ENCODE assay signal across 1 cellular context in genomic region chr10:112140110-112140755, GRCh38.
TF ChIP-seq lines count a peak whose summit lies in the region.

No MANE protein-coding gene starts in this region.

TF ChIP-seq in HepG2, 621 proteins besides CTCF, POLR2A, EP300 and RAD21 (continued from another document):
- peak; percentile 33; the same call in 1 of the 2 replicates for TF ChIP-seq ZNF574 (CRISPR knock-in tag; IDR thresholded peaks at IDR 0.05)
- no peak for TF ChIP-seq GTF2F1 (IDR thresholded peaks at IDR 0.05; ENCODE audit: low read length)
- TF ChIP-seq STAG1 (CRISPR knock-in tag; IDR thresholded peaks at IDR 0.05), result peak; percentile 75
